1 cellular context compared by ENCODE assay signal in the genomic region with DNA sequence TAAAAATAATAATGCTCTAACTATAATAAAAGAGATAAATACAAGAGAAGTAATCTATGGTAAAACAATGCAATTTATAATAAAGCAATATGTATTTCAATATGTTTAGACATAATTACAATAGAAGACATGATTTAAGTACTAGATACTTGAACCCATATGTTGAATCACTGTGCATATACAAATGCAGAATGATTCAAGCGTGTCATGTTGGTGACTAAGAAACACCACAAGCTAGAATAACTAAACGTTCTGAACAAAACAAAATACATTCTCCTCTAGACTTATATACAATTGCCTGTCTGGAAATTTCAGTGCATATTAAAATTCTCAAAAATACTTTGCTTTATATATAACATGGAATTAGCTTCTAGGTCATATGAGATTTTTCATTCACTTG.
A peak's percentile ranks its signal among the peaks of the same experiment; 100 is the strongest.
TF ChIP-seq lines count a peak whose summit lies in the region.

No MANE protein-coding gene starts in this region.

TF ChIP-seq in IMR-90, 13 proteins besides CTCF, POLR2A, EP300 and RAD21:
- TF ChIP-seq FOS (IDR thresholded peaks at IDR 0.05; ENCODE audit: low read depth, low read length) (peak; percentile 66), BHLHE40 (IDR thresholded peaks at IDR 0.05; ENCODE audit: low read depth, low read length) (no peak)
